ENCODE assay signal across 8 cellular contexts in genomic region chr2:36780231-36780808, GRCh38.
DNase-seq lines count a peak whose midpoint lies in the region; ATAC-seq and TF ChIP-seq lines count a peak whose summit lies in the region.

No MANE protein-coding gene starts in this region.

- H2AK5ac ChIP-seq in IMR-90 (ENCODE audit: low read depth, low read length): no peak overlapping the region

- no peak overlapping the region for H3K4ac ChIP-seq in IMR-90 (ENCODE audit: low read depth, low read length)

- intact Hi-C loops in IMR-90 (cut with micrococcal nuclease): loop anchor here (5.0 to 10.0 kb wide), 2 partner anchors 137 to 266 kb away; no protein-coding TSS in a partner anchor
- intact Hi-C loops in PC-3 (cut with micrococcal nuclease): loop anchor here (1.0 to 10.0 kb wide), 4 partner anchors 106 to 225 kb away; no protein-coding TSS in a partner anchor

- in situ Hi-C loops in GM13976 (cut with MboI; ENCODE audit: low sequenced_read_pairs, unreplicated experiment) (no loop called here), IMR-90 (cut with MboI; ENCODE audit: low sequenced_read_pairs) (loop anchor here (5.0 to 10.0 kb wide), 3 partner anchors 134 to 428 kb away; no protein-coding TSS in a partner anchor)

- H4K20me1 ChIP-seq in IMR-90 (ENCODE audit: insufficient read depth, low read length) (no peaks in the 10 kb centered on the region), PC-3 (ENCODE audit: low read length) (no peaks in the 10 kb centered on the region)

- H3K36me3 Mint-ChIP-seq in effector memory CD8-positive, alpha-beta T cell (ENCODE audit: insufficient read depth): no peaks in the 10 kb centered on the region
- H3K36me3 Mint-ChIP-seq in mesothelial cell of epicardium: no peaks in the 10 kb centered on the region

- no peaks in the 10 kb centered on the region; the same call in none of the 2 replicates for H3K27me3 ChIP-seq in BE2C
- peaks cover 19% of the 10 kb centered on the region for H3K27me3 ChIP-seq in IMR-90 (ENCODE audit: control insufficient read depth, insufficient read depth, low read length)
- H3K27me3 ChIP-seq in PC-3 (ENCODE audit: low read length): no peaks in the 10 kb centered on the region; the same call in 1 of the 2 replicates

- H3K4me3 Mint-ChIP-seq in effector memory CD8-positive, alpha-beta T cell: no peak overlapping the region
- no peak overlapping the region for H3K4me3 Mint-ChIP-seq in mesothelial cell of epicardium

- H3K14ac ChIP-seq in IMR-90 (replicated peaks; ENCODE audit: low read depth, low read length): peak overlapping the region; percentile 62

- no peak overlapping the region for H4K8ac ChIP-seq in IMR-90 (ENCODE audit: low read depth in 2 of 2, low read length in 2 of 2)

- H3K9me2 ChIP-seq in PC-3 (replicated peaks; ENCODE audit: low read length): no peaks in the 10 kb centered on the region

- H3K4me3 ChIP-seq in BE2C (ENCODE audit: low read depth, low read length): no peak overlapping the region
- H3K4me3 ChIP-seq in IMR-90 (ENCODE audit: insufficient read depth, low read depth, low read length): peak overlapping the region; percentile 8; the same call in 1 of the 2 replicates
- peak overlapping the region; percentile 43; the same call in 1 of the 2 replicates for H3K4me3 ChIP-seq in PC-3 (ENCODE audit: low read length)

- H2AFZ ChIP-seq in IMR-90 (replicated peaks; ENCODE audit: low read length, poor library complexity) (no peak overlapping the region), PC-3 (ENCODE audit: low read length) (peak overlapping the region; percentile 49)

- H3K27ac Mint-ChIP-seq in effector memory CD8-positive, alpha-beta T cell: no peak overlapping the region
- H3K27ac Mint-ChIP-seq in mesothelial cell of epicardium: no peak overlapping the region

- H3K36me3 ChIP-seq in BE2C (no peaks in the 10 kb centered on the region), IMR-90 (ENCODE audit: control insufficient read depth, insufficient read depth, low read length) (no peaks in the 10 kb centered on the region), PC-3 (ENCODE audit: low read depth, low read length) (no peaks in the 10 kb centered on the region)

- DNase-seq in BE2C: no peak
- DNase-seq in GM13976 (ENCODE audit: low spot score): peak; percentile 74
- peak; percentile 66 for DNase-seq in IMR-90
- DNase-seq in PC-3: peak; percentile 86
- DNase-seq in effector memory CD8-positive, alpha-beta T cell: peak; percentile 16 to 30 (median 17)
- DNase-seq in mesothelial cell of epicardium (ENCODE audit: low spot score in 2 of 2, unreplicated experiment in 2 of 2): no peak
- no peak for DNase-seq in activated effector memory CD4-positive, alpha-beta T cell treated with anti-CD3 and anti-CD28 coated beads, Interleukin-2, amount 50 U/mL, for 16 hours

- H3K27ac ChIP-seq in IMR-90 (ENCODE audit: insufficient read depth, low read length) (no peak overlapping the region), PC-3 (ENCODE audit: low read length) (no peak overlapping the region)

- dilution Hi-C loops in IMR-90 (cut with HindIII; ENCODE audit: low sequenced_read_pairs, unreplicated experiment): no loop called here

- no peak overlapping the region for H4K5ac ChIP-seq in IMR-90 (ENCODE audit: low read depth, low read length)

- no peaks in the 10 kb centered on the region for H3K9me3 Mint-ChIP-seq in effector memory CD8-positive, alpha-beta T cell
- H3K9me3 Mint-ChIP-seq in mesothelial cell of epicardium: no peaks in the 10 kb centered on the region

- H2BK120ac ChIP-seq in IMR-90 (ENCODE audit: low read depth, low read length): no peak overlapping the region

- no peak overlapping the region for H3K23ac ChIP-seq in IMR-90 (ENCODE audit: low read depth, low read length)

- no peak overlapping the region for H2AK9ac ChIP-seq in IMR-90 (replicated peaks; ENCODE audit: low read depth, low read length, poor library complexity)

- H2BK20ac ChIP-seq in IMR-90 (ENCODE audit: low read depth, low read length): no peak overlapping the region

- no peaks in the 10 kb centered on the region for H3K9me1 ChIP-seq in IMR-90 (ENCODE audit: insufficient read depth, low read length)

- H3K4me1 ChIP-seq in BE2C (no peaks in the 10 kb centered on the region), IMR-90 (ENCODE audit: control insufficient read depth, insufficient read depth, low read length) (no peaks in the 10 kb centered on the region), PC-3 (ENCODE audit: insufficient read depth, low read length) (no peaks in the 10 kb centered on the region)

- no peak for TF ChIP-seq POLR2A in IMR-90 (IDR thresholded peaks at IDR 0.05; ENCODE audit: low read depth, low read length)

- H4K91ac ChIP-seq in IMR-90 (ENCODE audit: insufficient read depth, low read depth, low read length): no peak overlapping the region

- no peak overlapping the region for H3K56ac ChIP-seq in IMR-90 (ENCODE audit: extremely low read depth, insufficient read depth, low read length)

- BruUV-seq in IMR-90 (replicated peaks; lab: Mats Ljungman, UMichigan): no TSS peak
- no TSS peak for BruUV-seq in PC-3 (replicated peaks; lab: Mats Ljungman, UMichigan)

- H3K79me2 ChIP-seq in PC-3 (ENCODE audit: low read length): no peaks in the 10 kb centered on the region

- H2BK5ac ChIP-seq in IMR-90 (ENCODE audit: low read depth, low read length, poor library complexity, severe bottlenecking): no peak overlapping the region

- CTCF ChIA-PET in IMR-90 (lab: Yijun Ruan, JAX) (interaction anchor here (0.6 to 2.0 kb wide), 4 partner anchors 10 to 127 kb away, joined by 3 to 9 read pairs (median 4); no protein-coding TSS in a partner anchor), PC-3 (lab: Charles Lee) (no interaction called here)

- TF ChIP-seq CTCF in BE2C (IDR thresholded peaks at IDR 0.05; ENCODE audit: low read depth, low read length): peak; percentile 81
- peak; percentile 65 for TF ChIP-seq CTCF in GM13976 (IDR thresholded peaks at IDR 0.05; ENCODE audit: borderline replicate concordance, control extremely low read depth, extremely low read depth, insufficient read depth, missing control alignments)
- peak; percentile 84 for TF ChIP-seq CTCF in IMR-90 (conservative IDR thresholded peaks at IDR 0.05; ENCODE audit: low read depth, low read length)
- TF ChIP-seq CTCF in PC-3 (conservative IDR thresholded peaks at IDR 0.05; ENCODE audit: low read depth, low read length): peak; percentile 91
- peak; percentile 96 for TF ChIP-seq CTCF in mesothelial cell of epicardium (IDR thresholded peaks at IDR 0.05; ENCODE audit: unreplicated experiment)

- peak; percentile 72 for TF ChIP-seq RAD21 in IMR-90 (IDR thresholded peaks at IDR 0.05; ENCODE audit: low read length)

- ATAC-seq in IMR-90 (ENCODE audit: low read depth) (peak; percentile 84), PC-3 (peak; percentile 28; the same call in 1 of the 2 replicates), GM18502 (IDR thresholded peaks at IDR 0.05; ENCODE audit: poor library complexity, unreplicated experiment) (no peak)
- peak; percentile 29 for ATAC-seq in effector memory CD8-positive, alpha-beta T cell (replicated peaks)

- peak overlapping the region; percentile 31; the same call in 1 of the 2 replicates for H3K4me2 ChIP-seq in IMR-90 (ENCODE audit: low read depth, low read length)
- H3K4me2 ChIP-seq in PC-3 (ENCODE audit: low read length): peak overlapping the region; percentile 62

- peaks cover 0 to 3% of the 10 kb centered on the region in 2 donors for H3K4me1 Mint-ChIP-seq in effector memory CD8-positive, alpha-beta T cell (ENCODE audit: low read depth in 2 of 2)
- H3K4me1 Mint-ChIP-seq in mesothelial cell of epicardium: peaks cover 15% of the 10 kb centered on the region

- H3K79me1 ChIP-seq in IMR-90 (ENCODE audit: low read depth in 1 of 2, low read length in 2 of 2): no peaks in the 10 kb centered on the region

- no peak overlapping the region for H3K18ac ChIP-seq in IMR-90 (ENCODE audit: low read depth, low read length)

- no CpG with 5 or more reads among the region's 4 CpGs for WGBS in IMR-90 (ENCODE audit: extremely low coverage in 2 of 2, insufficient read length in 1 of 2), 2 experiments

- H3K9ac ChIP-seq in IMR-90 (ENCODE audit: low read depth, low read length) (peak overlapping the region; percentile 81; the same call in 1 of the 2 replicates), PC-3 (ENCODE audit: low read length) (no peak overlapping the region)

- peaks cover 12 to 20% of the 10 kb centered on the region in 2 donors for H3K27me3 Mint-ChIP-seq in effector memory CD8-positive, alpha-beta T cell
- peaks cover 6% of the 10 kb centered on the region for H3K27me3 Mint-ChIP-seq in mesothelial cell of epicardium (ENCODE audit: low read depth)

- POLR2A ChIA-PET in IMR-90 (lab: Charles Lee; ENCODE audit: unreplicated experiment): no interaction called here
- POLR2A ChIA-PET in PC-3 (lab: Charles Lee; ENCODE audit: unreplicated experiment): no interaction called here

- H2BK15ac ChIP-seq in IMR-90 (ENCODE audit: low read depth, low read length): no peak overlapping the region

- H3F3A ChIP-seq in PC-3 (ENCODE audit: low read length, unreplicated experiment): no peaks in the 10 kb centered on the region

- H3K9me3 ChIP-seq in BE2C (no peaks in the 10 kb centered on the region), IMR-90 (ENCODE audit: control insufficient read depth, insufficient read depth, low read length) (no peaks in the 10 kb centered on the region), PC-3 (ENCODE audit: low read length) (no peaks in the 10 kb centered on the region)

TF ChIP-seq in IMR-90, 13 proteins besides CTCF, POLR2A, EP300 and RAD21 (continues in another document):
- TF ChIP-seq BHLHE40 (IDR thresholded peaks at IDR 0.05; ENCODE audit: low read depth, low read length) (no peak), NFE2L2 (IDR thresholded peaks at IDR 0.05; ENCODE audit: low read depth, low read length) (no peak), MXI1 (IDR thresholded peaks at IDR 0.05; ENCODE audit: borderline replicate concordance, low read depth, low read length) (no peak), MAFK (IDR thresholded peaks at IDR 0.05; ENCODE audit: low read depth, low read length) (no peak), FOS (IDR thresholded peaks at IDR 0.05; ENCODE audit: low read depth, low read length) (no peak), SMC3 (IDR thresholded peaks at IDR 0.05; ENCODE audit: low read depth, low read length) (peak; percentile 47), CHD1 (IDR thresholded peaks at IDR 0.05; ENCODE audit: low read depth, low read length) (no peak), CEBPB (IDR thresholded peaks at IDR 0.05; ENCODE audit: low read depth, low read length) (0 out of 2 replicates have a peak, but pooled peaks have one; percentile 29)
- TF ChIP-seq, protein P1, sequence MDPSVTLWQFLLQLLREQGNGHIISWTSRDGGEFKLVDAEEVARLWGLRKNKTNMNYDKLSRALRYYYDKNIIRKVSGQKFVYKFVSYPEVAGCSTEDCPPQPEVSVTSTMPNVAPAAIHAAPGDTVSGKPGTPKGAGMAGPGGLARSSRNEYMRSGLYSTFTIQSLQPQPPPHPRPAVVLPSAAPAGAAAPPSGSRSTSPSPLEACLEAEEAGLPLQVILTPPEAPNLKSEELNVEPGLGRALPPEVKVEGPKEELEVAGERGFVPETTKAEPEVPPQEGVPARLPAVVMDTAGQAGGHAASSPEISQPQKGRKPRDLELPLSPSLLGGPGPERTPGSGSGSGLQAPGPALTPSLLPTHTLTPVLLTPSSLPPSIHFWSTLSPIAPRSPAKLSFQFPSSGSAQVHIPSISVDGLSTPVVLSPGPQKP (IDR thresholded peaks at IDR 0.05; ENCODE audit: borderline replicate concordance, low read depth, low read length): no peak

Comparison
In these comparisons a context has a peak if more than half of its experiments do, and no peak if none do; other contexts are left out.
1. DNase-seq: peak in GM13976 (single experiment), IMR-90 (single experiment), PC-3 (single experiment) and effector memory CD8-positive, alpha-beta T cell (3 of 3); none in BE2C (single experiment), mesothelial cell of epicardium (0 of 2) and activated effector memory CD4-positive, alpha-beta T cell treated with anti-CD3 and anti-CD28 coated beads, Interleukin-2, amount 50 U/mL, for 16 hours (single experiment).
2. Peak in every context shown above with its lines, with median percentiles within 50 percentile points of each other: CTCF ChIP-seq.